In genomic region chr4:32417113-32417704, GRCh38 we compare ENCODE assay signal across 1 cellular context.
TF ChIP-seq lines count a peak whose summit lies in the region.

No MANE protein-coding gene starts in this region.

TF ChIP-seq in liver, 16 proteins besides CTCF, POLR2A, EP300 and RAD21 (continued from another document):
- TF ChIP-seq NR2F2 (IDR thresholded peaks at IDR 0.05), result no peak
- TF ChIP-seq JUND (IDR thresholded peaks at IDR 0.05), result no peak
- no peak for TF ChIP-seq ZBTB33 (IDR thresholded peaks at IDR 0.05)
TF ChIP-seq in liver: peak in this region for 0.
